ENCODE assay signal across 8 cellular contexts in the genomic region with DNA sequence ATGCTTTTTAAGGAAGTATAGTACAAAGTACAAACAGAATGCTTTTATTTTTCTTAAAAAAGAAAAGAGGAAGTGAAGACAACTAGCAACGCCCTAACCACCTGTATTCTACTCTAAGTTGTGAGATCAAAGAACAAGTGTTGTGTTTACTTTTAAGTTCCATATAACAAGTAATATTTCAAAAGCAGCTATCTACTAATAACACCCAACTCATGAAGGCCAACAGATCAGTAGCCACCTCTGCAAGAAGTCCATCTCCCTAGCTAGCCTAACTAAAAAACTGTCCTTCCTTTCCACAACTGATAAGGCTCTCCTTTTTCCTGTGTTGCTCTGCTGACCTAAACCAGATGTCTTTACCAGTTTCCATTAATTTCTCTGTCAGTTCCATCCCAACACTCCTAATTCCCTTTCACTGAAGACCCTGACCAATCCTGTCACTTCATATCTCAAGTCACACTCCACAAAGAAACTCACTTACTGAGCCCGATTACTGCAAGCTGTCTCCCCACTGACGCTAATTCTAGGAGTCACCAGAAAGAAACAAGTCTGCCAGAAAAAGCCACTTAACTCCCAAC. TPM values are rescaled to one million over a fixed set of nuclear protein-coding genes. Genes with fewer than 3 reads are reported as not detected.
A peak's percentile ranks its signal among the peaks of the same experiment; 100 is the strongest.
DNase-seq lines count a peak whose midpoint lies in the region; ATAC-seq and TF ChIP-seq lines count a peak whose summit lies in the region.

No MANE protein-coding gene starts in this region.

- H3K9me3 Mint-ChIP-seq in endothelial cell (ENCODE audit: unreplicated experiment): no peaks in the 10 kb centered on the region

- H3K4me3 ChIP-seq in GM23248 (no peak overlapping the region), MM.1S (ENCODE audit: low read length) (peak overlapping the region; percentile 32), esophagus squamous epithelium (no peak overlapping the region)

- H3K27ac ChIP-seq in GM23248: no peak overlapping the region
- peak overlapping the region; percentile 92 for H3K27ac ChIP-seq in MM.1S (ENCODE audit: low read length)
- no peak overlapping the region for H3K27ac ChIP-seq in esophagus squamous epithelium

- peaks cover 10% of the 10 kb centered on the region; the same call in 1 of the 2 replicates for H4K20me1 ChIP-seq in GM23248 (ENCODE audit: insufficient read depth)
- no peaks in the 10 kb centered on the region; the same call in 1 of the 2 replicates for H4K20me1 ChIP-seq in MM.1S (ENCODE audit: insufficient read depth, low read length)

- peaks cover 6% of the 10 kb centered on the region for H3K36me3 Mint-ChIP-seq in endothelial cell (ENCODE audit: low read depth, unreplicated experiment)

- H3K9me2 ChIP-seq in GM23248 (ENCODE audit: insufficient read depth) (no peaks in the 10 kb centered on the region), MM.1S (replicated peaks; ENCODE audit: insufficient read depth, low read length) (no peaks in the 10 kb centered on the region)

- H3F3A ChIP-seq in GM23248 (ENCODE audit: insufficient read depth) (peaks cover 20% of the 10 kb centered on the region; the same call in 1 of the 2 replicates), MM.1S (ENCODE audit: insufficient read depth, low read length) (peaks cover 29% of the 10 kb centered on the region)

- in situ Hi-C loops in GM23248 (cut with MboI): no loop called here

- no peaks in the 10 kb centered on the region for H3K27me3 Mint-ChIP-seq in endothelial cell (ENCODE audit: unreplicated experiment)

- H3K79me2 ChIP-seq in GM23248 (ENCODE audit: insufficient read depth): peaks cover 98% of the 10 kb centered on the region
- peaks cover 96% of the 10 kb centered on the region for H3K79me2 ChIP-seq in MM.1S (ENCODE audit: low read length)

- H3K36me3 ChIP-seq in GM23248 (ENCODE audit: low read depth) (peaks cover 18% of the 10 kb centered on the region), MM.1S (replicated peaks; ENCODE audit: insufficient read depth, low read length) (peaks cover 5% of the 10 kb centered on the region), esophagus squamous epithelium (peaks cover 0 to 60% (median 5%) of the 10 kb centered on the region in 3 donors)

- DNase-seq in GM23248: no peak
- DNase-seq in MM.1S: peak; percentile 77
- DNase-seq in endothelial cell (ENCODE audit: low spot score): no peak
- DNase-seq in UCSD-AML1 (lab: John Stamatoyannopoulos, UW; ENCODE audit: unreplicated experiment): no peak
- no peak for DNase-seq in esophagus squamous epithelium (lab: John Stamatoyannopoulos, UW)
- DNase-seq in iPS-NIHi7 (ENCODE audit: extremely low spot score): no peak
- no peak for DNase-seq in globus pallidus (ENCODE audit: low spot score)

- peak overlapping the region; percentile 62 for H3K27ac Mint-ChIP-seq in endothelial cell (ENCODE audit: unreplicated experiment)

- 42 to 43% methylated on average over 3 of the region's 3 CpGs for WGBS in GM23248 (ENCODE audit: low coverage in 1 of 2, low lambda C conversion rate in 2 of 2, missing lambda C conversion rate in 2 of 2), 2 experiments
- 68 to 81% methylated on average over 3 of the region's 3 CpGs for WGBS in esophagus squamous epithelium, 2 donors

- intact Hi-C loops in esophagus squamous epithelium (cut with DNase I): no loop called here

- H3K4me1 ChIP-seq in GM23248 (ENCODE audit: insufficient read depth): peaks cover 14% of the 10 kb centered on the region
- H3K4me1 ChIP-seq in MM.1S (ENCODE audit: low read length): peaks cover 50% of the 10 kb centered on the region
- peaks cover 0 to 24% (median 0%) of the 10 kb centered on the region in 3 donors for H3K4me1 ChIP-seq in esophagus squamous epithelium

- no peak for TF ChIP-seq POLR2A in esophagus squamous epithelium (IDR thresholded peaks at IDR 0.05)

- H3K9me3 ChIP-seq in GM23248 (ENCODE audit: low read depth) (no peaks in the 10 kb centered on the region), MM.1S (replicated peaks; ENCODE audit: insufficient read depth, low read length) (no peaks in the 10 kb centered on the region), esophagus squamous epithelium (no peaks in the 10 kb centered on the region)

- H3K4me1 Mint-ChIP-seq in endothelial cell (ENCODE audit: unreplicated experiment): peaks cover 18% of the 10 kb centered on the region

- ATAC-seq in GM18508 (IDR thresholded peaks at IDR 0.05; ENCODE audit: insufficient read depth, unreplicated experiment): peak; percentile 70

- H3K27me3 ChIP-seq in GM23248 (replicated peaks; ENCODE audit: insufficient read depth) (no peaks in the 10 kb centered on the region), MM.1S (replicated peaks; ENCODE audit: insufficient read depth, low read length) (no peaks in the 10 kb centered on the region), esophagus squamous epithelium (no peaks in the 10 kb centered on the region)

- H3K4me3 Mint-ChIP-seq in endothelial cell (ENCODE audit: unreplicated experiment): no peak overlapping the region

- TF ChIP-seq CTCF in MM.1S (IDR thresholded peaks at IDR 0.05; ENCODE audit: low read length) (no peak), endothelial cell (IDR thresholded peaks at IDR 0.05; ENCODE audit: unreplicated experiment) (no peak), esophagus squamous epithelium (IDR thresholded peaks at IDR 0.05) (no peak)

- H3K4me2 ChIP-seq in GM23248 (ENCODE audit: unreplicated experiment): peak overlapping the region; percentile 43
- H3K4me2 ChIP-seq in MM.1S (ENCODE audit: low read depth, low read length): peak overlapping the region; percentile 87

- no peak overlapping the region for H2AFZ ChIP-seq in GM23248
- H2AFZ ChIP-seq in MM.1S (ENCODE audit: low read length): 0 out of 2 replicates have a peak overlapping the region, but pooled peaks have one; percentile 2

- H3K9ac ChIP-seq in GM23248: no peak overlapping the region
- peak overlapping the region; percentile 56 for H3K9ac ChIP-seq in MM.1S (ENCODE audit: low read length)

RNA-seq across cellular contexts. Expression of a gene that starts 26.9 kb away (rescaled TPM):
- 17.5 and 21.9 TPM in 2 replicates for total RNA-seq in GM23248 (2014; rRNA removed; shearing (Covaris generic))
- polyA plus RNA-seq in GM23248 (2016; fragmentation: Nextera tagmentation; extraction: Ambion mirVana): 68.7 and 72.2 TPM in 2 replicates
- total RNA-seq in endothelial cell (ENCODE audit: unreplicated experiment) (32.4 TPM), esophagus squamous epithelium (10 to 100 TPM; 22.1 to 47.7 (median 25.4) TPM)
